38 cellular contexts compared by ENCODE assay signal in the genomic region with DNA sequence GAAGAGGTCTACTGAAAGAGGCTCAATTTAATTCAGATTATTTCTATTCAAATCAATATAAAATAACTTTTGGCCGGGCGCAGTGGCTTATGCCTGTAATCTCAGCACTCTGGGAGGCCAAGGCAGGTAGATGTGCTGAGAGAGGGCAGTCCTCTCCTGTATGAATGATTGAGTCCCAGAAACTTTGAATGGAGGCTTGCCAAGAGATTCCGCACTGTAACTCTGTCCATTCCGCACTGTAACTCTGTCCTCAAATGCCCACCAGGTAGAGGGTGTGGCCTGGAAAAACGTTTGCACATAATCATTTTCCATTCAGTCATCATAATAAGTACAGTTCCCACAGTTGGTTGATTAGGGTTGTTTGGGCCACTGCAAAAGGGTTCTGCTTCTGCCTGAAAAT.
"Had no signal": no experiment of that assay in that cellular context is flagged by ENCODE, and none has a peak within 500 bp of the region (broad histone marks: within the 10 kb centered on the region; RNA-seq: fewer than 3 reads in every experiment).

No MANE protein-coding gene starts in this region.

- H3K4me3 ChIP-seq: adrenal gland, body of pancreas, coronary artery, dorsolateral prefrontal cortex, esophagus muscularis mucosa, gastrocnemius medialis, heart left ventricle had no signal

- H3K4me1 ChIP-seq: adrenal gland, body of pancreas, esophagus muscularis mucosa, foreskin keratinocyte, gastrocnemius medialis, heart left ventricle had no signal

- H3K27ac ChIP-seq: adrenal gland, body of pancreas, coronary artery, dorsolateral prefrontal cortex, esophagus muscularis mucosa, foreskin keratinocyte, gastrocnemius medialis, heart left ventricle, WERI-Rb-1 had no signal

- H3K36me3 ChIP-seq: adrenal gland, esophagus muscularis mucosa, gastrocnemius medialis, heart left ventricle, WERI-Rb-1 had no signal

- H3K27me3 Mint-ChIP-seq: activated B cell treated with CpG ODN at 0.5 μM for 24 hours; dendritic cell treated with granulocyte-macrophage colony-stimulating factor and Interleukin-4, amounts not matched to agents 40 ng/mL and 50 ng/mL, for 4 days had no signal

- H3K9me3 ChIP-seq: adrenal gland, body of pancreas, esophagus muscularis mucosa, gastrocnemius medialis, heart left ventricle had no signal

- DNase-seq: activated B cell treated with CpG ODN at 0.5 μM for 24 hours; activated CD4-positive, alpha-beta memory T cell treated with anti-CD3 and anti-CD28 coated beads for 36 hours; activated CD4-positive, alpha-beta T cell treated with anti-CD3 and anti-CD28 coated beads for 36 hours; activated CD4-positive, alpha-beta T cell treated with anti-CD3 and anti-CD28 coated beads, Interleukin-2, amount 10 ng/mL, durations not matched to agents 24 days and 14 days; activated CD8-positive, alpha-beta memory T cell treated with anti-CD3 and anti-CD28 coated beads, Interleukin-2, amount 10 ng/mL, durations not matched to agents 7 days and 5 days; activated CD8-positive, alpha-beta memory T cell treated with anti-CD3 and anti-CD28 coated beads, Interleukin-2, amount 50 U/mL, for 4 hours; activated CD8-positive, alpha-beta T cell treated with anti-CD3 and anti-CD28 coated beads, Interleukin-2, amount 10 ng/mL, durations not matched to agents 7 days and 5 days; activated effector memory CD4-positive, alpha-beta T cell treated with anti-CD3 and anti-CD28 coated beads, Interleukin-2, amount 50 U/mL, for 16 hours; activated naive CD4-positive, alpha-beta T cell treated with anti-CD3 and anti-CD28 coated beads for 36 hours; activated naive CD8-positive, alpha-beta T cell treated with anti-CD3 and anti-CD28 coated beads for 36 hours; activated naive CD8-positive, alpha-beta T cell treated with anti-CD3 and anti-CD28 coated beads, Interleukin-2, amount 50 U/mL, for 24 hours; activated T-cell treated with anti-CD3 and anti-CD28 coated beads, Interleukin-2, amount 50 U/mL, for 1 hour; activated T-cell treated with anti-CD3 and anti-CD28 coated beads, Interleukin-2, amount 50 U/mL, for 48 hours; adrenal gland; amygdala; aorta; body of pancreas; dorsolateral prefrontal cortex; effector memory CD4-positive, alpha-beta T cell; endodermal cell; erythroblast; gastrocnemius medialis; glutamatergic neuron; heart left ventricle; T-helper 1 cell; T-helper 17 cell; T1000; WERI-Rb-1 had no signal

- H3K27ac Mint-ChIP-seq: activated B cell treated with CpG ODN at 0.5 μM for 24 hours; activated CD4-positive, alpha-beta memory T cell treated with anti-CD3 and anti-CD28 coated beads for 36 hours; activated CD4-positive, alpha-beta T cell treated with anti-CD3 and anti-CD28 coated beads for 36 hours; activated CD4-positive, alpha-beta T cell treated with anti-CD3 and anti-CD28 coated beads, Interleukin-2, amount 10 ng/mL, durations not matched to agents 24 days and 14 days; activated CD8-positive, alpha-beta memory T cell treated with anti-CD3 and anti-CD28 coated beads, Interleukin-2, amount 10 ng/mL, durations not matched to agents 7 days and 5 days; activated CD8-positive, alpha-beta T cell treated with anti-CD3 and anti-CD28 coated beads, Interleukin-2, amount 10 ng/mL, durations not matched to agents 7 days and 5 days; activated naive CD4-positive, alpha-beta T cell treated with anti-CD3 and anti-CD28 coated beads for 36 hours; activated naive CD4-positive, alpha-beta T cell treated with anti-CD3 and anti-CD28 coated beads, Interleukin-2, amount 50 U/mL, for 24 hours; activated naive CD8-positive, alpha-beta T cell treated with anti-CD3 and anti-CD28 coated beads for 36 hours; activated naive CD8-positive, alpha-beta T cell treated with anti-CD3 and anti-CD28 coated beads, Interleukin-2, amount 50 U/mL, for 24 hours; activated T-helper 1 cell treated with anti-CD3 and anti-CD28 coated beads, Interleukin-12 subunit alpha, Interleukin-12 subunit beta, Interleukin-2, Interleukin-4 antibody, amounts not matched to agents 30 ng/mL and 10 ng/mL and 1 ng/mL, durations not matched to agents 14 hours and 24 hours and 36 hours; activated T-helper 2 cell treated with anti-CD3 and anti-CD28 coated beads, Interferon-gamma antibody, Interleukin-2, Interleukin-4, amounts not matched to agents 10 μg/mL and 5 μg/mL and 100 μg/mL, durations not matched to agents 14 hours and 24 hours and 36 hours; dendritic cell treated with granulocyte-macrophage colony-stimulating factor and Interleukin-4, amounts not matched to agents 40 ng/mL and 50 ng/mL, for 4 days; endodermal cell; T-helper 17 cell; T-helper 2 cell treated with Interferon-gamma antibody and Interleukin-4, amounts not matched to agents 5 μg/mL and 100 μg/mL, for 36 hours had no signal

- H3K9me3 Mint-ChIP-seq: activated B cell treated with CpG ODN at 0.5 μM for 24 hours; activated CD4-positive, alpha-beta memory T cell treated with anti-CD3 and anti-CD28 coated beads for 36 hours; activated CD4-positive, alpha-beta T cell treated with anti-CD3 and anti-CD28 coated beads, Interleukin-2, amount 10 ng/mL, durations not matched to agents 24 days and 14 days; activated naive CD4-positive, alpha-beta T cell treated with anti-CD3 and anti-CD28 coated beads for 36 hours; activated naive CD4-positive, alpha-beta T cell treated with anti-CD3 and anti-CD28 coated beads, Interleukin-2, amount 50 U/mL, for 24 hours; activated naive CD8-positive, alpha-beta T cell treated with anti-CD3 and anti-CD28 coated beads for 36 hours; activated naive CD8-positive, alpha-beta T cell treated with anti-CD3 and anti-CD28 coated beads, Interleukin-2, amount 50 U/mL, for 24 hours; activated T-helper 1 cell treated with anti-CD3 and anti-CD28 coated beads, Interleukin-12 subunit alpha, Interleukin-12 subunit beta, Interleukin-2, Interleukin-4 antibody, amounts not matched to agents 30 ng/mL and 10 ng/mL and 1 ng/mL, durations not matched to agents 14 hours and 24 hours and 36 hours; activated T-helper 2 cell treated with anti-CD3 and anti-CD28 coated beads, Interferon-gamma antibody, Interleukin-2, Interleukin-4, amounts not matched to agents 10 μg/mL and 5 μg/mL and 100 μg/mL, durations not matched to agents 14 hours and 24 hours and 36 hours; central memory CD8-positive, alpha-beta T cell; dendritic cell treated with granulocyte-macrophage colony-stimulating factor and Interleukin-4, amounts not matched to agents 40 ng/mL and 50 ng/mL, for 4 days; endodermal cell; T-helper 2 cell treated with Interferon-gamma antibody and Interleukin-4, amounts not matched to agents 5 μg/mL and 100 μg/mL, for 36 hours had no signal

- H3K4me1 Mint-ChIP-seq: activated B cell treated with CpG ODN at 0.5 μM for 24 hours; activated CD4-positive, alpha-beta T cell treated with anti-CD3 and anti-CD28 coated beads for 36 hours; activated CD4-positive, alpha-beta T cell treated with anti-CD3 and anti-CD28 coated beads, Interleukin-2, amount 10 ng/mL, durations not matched to agents 24 days and 14 days; activated CD8-positive, alpha-beta memory T cell treated with anti-CD3 and anti-CD28 coated beads, Interleukin-2, amount 10 ng/mL, durations not matched to agents 7 days and 5 days; activated naive CD4-positive, alpha-beta T cell treated with anti-CD3 and anti-CD28 coated beads, Interleukin-2, amount 50 U/mL, for 24 hours; activated naive CD8-positive, alpha-beta T cell treated with anti-CD3 and anti-CD28 coated beads for 36 hours; activated naive CD8-positive, alpha-beta T cell treated with anti-CD3 and anti-CD28 coated beads, Interleukin-2, amount 50 U/mL, for 24 hours; central memory CD8-positive, alpha-beta T cell; T-helper 17 cell had no signal

- ATAC-seq: activated CD4-positive, alpha-beta T cell treated with anti-CD3 and anti-CD28 coated beads for 36 hours; activated CD4-positive, CD25-positive, alpha-beta regulatory T cell treated with anti-CD3 and anti-CD28 coated beads, Interleukin-2, amount 50 U/mL, for 24 hours; activated CD8-positive, alpha-beta memory T cell treated with anti-CD3 and anti-CD28 coated beads, Interleukin-2, amount 10 ng/mL, durations not matched to agents 7 days and 5 days; activated CD8-positive, alpha-beta T cell treated with anti-CD3 and anti-CD28 coated beads, Interleukin-2, amount 10 ng/mL, durations not matched to agents 7 days and 5 days; activated naive CD8-positive, alpha-beta T cell treated with anti-CD3 and anti-CD28 coated beads, Interleukin-2, amount 50 U/mL, for 24 hours; body of pancreas; gastrocnemius medialis; heart left ventricle; T-helper 17 cell had no signal

- H3K36me3 Mint-ChIP-seq: activated CD4-positive, alpha-beta memory T cell treated with anti-CD3 and anti-CD28 coated beads for 36 hours; activated CD8-positive, alpha-beta memory T cell treated with anti-CD3 and anti-CD28 coated beads, Interleukin-2, amount 10 ng/mL, durations not matched to agents 7 days and 5 days; activated naive CD4-positive, alpha-beta T cell treated with anti-CD3 and anti-CD28 coated beads, Interleukin-2, amount 50 U/mL, for 24 hours; activated naive CD8-positive, alpha-beta T cell treated with anti-CD3 and anti-CD28 coated beads for 36 hours had no signal

- H3K27me3 ChIP-seq: adrenal gland, body of pancreas had no signal

- H3K4me3 Mint-ChIP-seq: activated B cell treated with CpG ODN at 0.5 μM for 24 hours; activated CD4-positive, alpha-beta memory T cell treated with anti-CD3 and anti-CD28 coated beads for 36 hours; activated CD4-positive, alpha-beta T cell treated with anti-CD3 and anti-CD28 coated beads for 36 hours; activated CD4-positive, alpha-beta T cell treated with anti-CD3 and anti-CD28 coated beads, Interleukin-2, amount 10 ng/mL, durations not matched to agents 24 days and 14 days; activated CD8-positive, alpha-beta memory T cell treated with anti-CD3 and anti-CD28 coated beads, Interleukin-2, amount 10 ng/mL, durations not matched to agents 7 days and 5 days; activated CD8-positive, alpha-beta T cell treated with anti-CD3 and anti-CD28 coated beads, Interleukin-2, amount 10 ng/mL, durations not matched to agents 7 days and 5 days; activated naive CD4-positive, alpha-beta T cell treated with anti-CD3 and anti-CD28 coated beads for 36 hours; activated naive CD4-positive, alpha-beta T cell treated with anti-CD3 and anti-CD28 coated beads, Interleukin-2, amount 50 U/mL, for 24 hours; activated naive CD8-positive, alpha-beta T cell treated with anti-CD3 and anti-CD28 coated beads for 36 hours; activated naive CD8-positive, alpha-beta T cell treated with anti-CD3 and anti-CD28 coated beads, Interleukin-2, amount 50 U/mL, for 24 hours; activated T-helper 1 cell treated with anti-CD3 and anti-CD28 coated beads, Interleukin-12 subunit alpha, Interleukin-12 subunit beta, Interleukin-2, Interleukin-4 antibody, amounts not matched to agents 30 ng/mL and 10 ng/mL and 1 ng/mL, durations not matched to agents 14 hours and 24 hours and 36 hours; central memory CD8-positive, alpha-beta T cell; dendritic cell treated with granulocyte-macrophage colony-stimulating factor and Interleukin-4, amounts not matched to agents 40 ng/mL and 50 ng/mL, for 4 days; endodermal cell; T-helper 17 cell; T-helper 2 cell treated with Interferon-gamma antibody and Interleukin-4, amounts not matched to agents 5 μg/mL and 100 μg/mL, for 36 hours had no signal
